ENCODE assay signal across 22 cellular contexts in genomic region chrX:139015627-139016026, GRCh38.
DNase-seq lines count a peak whose midpoint lies in the region; ATAC-seq, FAIRE-seq and TF ChIP-seq lines count a peak whose summit lies in the region.
"Had no signal": no experiment of that assay in that cellular context is flagged by ENCODE, and none has a peak within 500 bp of the region (broad histone marks: within the 10 kb centered on the region; RNA-seq: fewer than 3 reads in every experiment).

No MANE protein-coding gene starts in this region.

- TF ChIP-seq CTCF in A549 (IDR thresholded peaks at IDR 0.05) = no peak
- no peak for TF ChIP-seq CTCF in HEK293 (tag by site-specific recombination; IDR thresholded peaks at IDR 0.05)
- TF ChIP-seq CTCF in K562 (IDR thresholded peaks at IDR 0.05 in 2 of 3, conservative IDR thresholded peaks at IDR 0.05 in 1 of 3; ENCODE audit: insufficient read depth in 2 of 3, low read depth in 1 of 3, low read length in 3 of 3) = no peak

- intact Hi-C loops in K562 (cut with micrococcal nuclease) = no loop called here

- peak; percentile 80 for FAIRE-seq in A549 (lab: Jason Lieb, UNC)
- FAIRE-seq in K562 (lab: Jason Lieb, UNC) = no peak
- peak; percentile 31 for FAIRE-seq in frontal cortex (lab: Jason Lieb, UNC)
- FAIRE-seq in GM12891 (lab: Jason Lieb, UNC) = no peak
- FAIRE-seq: GM12878, GM19239 had no signal

- POLR2A ChIA-PET in A549 (lab: Yijun Ruan, JAX) = no interaction called here
- POLR2A ChIA-PET in HEK293 (lab: Yijun Ruan, JAX) = no interaction called here
- POLR2A ChIA-PET in K562 (lab: Yijun Ruan, JAX) = no interaction called here

- no TSS peak for BruUV-seq in K562 (replicated peaks; lab: Mats Ljungman, UMichigan)

- TF ChIP-seq EP300 in A549 (IDR thresholded peaks at IDR 0.05) = no peak
- TF ChIP-seq EP300 in K562 (IDR thresholded peaks at IDR 0.05; ENCODE audit: low read length) = no peak

- CTCF ChIA-PET in A549 (lab: Yijun Ruan, JAX) (no interaction called here), HEK293 (lab: Yijun Ruan, JAX) (interaction anchor here (0.7 kb wide), 1 partner anchor 26 kb away, joined by 3 read pairs; no protein-coding TSS in a partner anchor), K562 (lab: Yijun Ruan, JAX; ENCODE audit: low intra/inter-chr PET ratio) (no interaction called here)

- H3K9me3 ChIP-seq in A549 (no peaks in the 10 kb centered on the region), HEK293 (ENCODE audit: control insufficient read depth, insufficient read depth, low read depth, low read length) (no peaks in the 10 kb centered on the region), K562 (replicated peaks; ENCODE audit: control insufficient read depth, insufficient read depth, low read depth, low read length) (peaks cover 1% of the 10 kb centered on the region; the same call in 1 of the 2 replicates)
- H3K9me3 ChIP-seq: BE2C had no signal

- no peak for DNase-seq in A549 (ENCODE audit: low read depth in 1 of 2, low spot score in 1 of 2)
- DNase-seq in K562 (ENCODE audit: extremely low read depth in 1 of 4, low spot score in 3 of 4) = no peak
- DNase-seq in frontal cortex (ENCODE audit: low spot score in 2 of 2) = no peak
- DNase-seq in GM12891 (ENCODE audit: insufficient read length, low spot score) = no peak
- no peak for DNase-seq in activated CD8-positive, alpha-beta memory T cell treated with anti-CD3 and anti-CD28 coated beads, Interleukin-2, amount 50 U/mL, for 4 hours
- DNase-seq in DMS79 (lab: John Stamatoyannopoulos, UW) = no peak
- no peak for DNase-seq in activated CD4-positive, alpha-beta T cell treated with anti-CD3 and anti-CD28 coated beads for 1 hour
- DNase-seq: ACHN; BE2C; C1 segment of cervical spinal cord; CD4-positive, alpha-beta memory T cell; CD4-positive, CD25-positive, alpha-beta regulatory T cell; CD8-positive, alpha-beta memory T cell; COR-L47; DND-41; EL; GDM1 had no signal

- H3K79me2 ChIP-seq in K562 (ENCODE audit: control insufficient read depth, insufficient read depth, low read length) = no peaks in the 10 kb centered on the region

- no peaks in the 10 kb centered on the region for H3K9me1 ChIP-seq in K562 (ENCODE audit: control insufficient read depth, insufficient read depth, low read length)

- TF ChIP-seq RAD21 in A549 (conservative IDR thresholded peaks at IDR 0.05 in 1 of 2, IDR thresholded peaks at IDR 0.05 in 1 of 2) (no peak), K562 (CRISPR knock-in tag; conservative IDR thresholded peaks at IDR 0.05 in 1 of 2, IDR thresholded peaks at IDR 0.05 in 1 of 2) (no peak)

- H3K36me3 ChIP-seq in HEK293 (ENCODE audit: control insufficient read depth in 2 of 2, insufficient read depth in 1 of 2, low read length in 2 of 2) (no peaks in the 10 kb centered on the region), K562 (ENCODE audit: control insufficient read depth, insufficient read depth, low read length) (no peaks in the 10 kb centered on the region)
- H3K36me3 ChIP-seq: BE2C, BLaER1 had no signal

- in situ Hi-C loops in K562 (cut with MboI) = no loop called here

- H3K4me3 ChIP-seq in A549 = no peak overlapping the region
- no peak overlapping the region for H3K4me3 ChIP-seq in HEK293 (ENCODE audit: low read depth, low read length)
- H3K4me3 ChIP-seq in K562 = no peak overlapping the region
- H3K4me3 ChIP-seq: BLaER1, GM12878 had no signal

- H4K20me1 ChIP-seq in K562 (replicated peaks; ENCODE audit: control insufficient read depth, insufficient read depth, low read length) = no peaks in the 10 kb centered on the region
- H4K20me1 ChIP-seq: BLaER1 had no signal

- H3K27ac ChIP-seq in A549 (no peak overlapping the region), HEK293 (ENCODE audit: extremely low read depth, low read depth, low read length) (no peak overlapping the region), K562 (ENCODE audit: extremely low read depth, low read depth, low read length) (no peak overlapping the region)
- H3K27ac ChIP-seq: 22Rv1, BLaER1 had no signal

- no peak overlapping the region for H3K9ac ChIP-seq in K562 (ENCODE audit: insufficient read depth in 1 of 2, low read depth in 2 of 2, low read length in 2 of 2)
- H3K9ac ChIP-seq: BLaER1 had no signal

- H3K4me2 ChIP-seq in A549 (no peak overlapping the region), K562 (ENCODE audit: insufficient read depth, low read length) (no peak overlapping the region)
- H3K4me2 ChIP-seq: BLaER1 had no signal

- no peak for ATAC-seq in A549
- no peak for ATAC-seq in K562
- ATAC-seq: GM12878 had no signal

- 12% methylated on average over 1 of the region's 1 CpG for WGBS in A549 (ENCODE audit: missing lambda C conversion rate)
- WGBS in K562 (ENCODE audit: insufficient coverage, low coverage, missing lambda C conversion rate) = 13% methylated on average over 1 of the region's 1 CpG

- no peaks in the 10 kb centered on the region; a peak in 1 of 5 replicates for H3K27me3 ChIP-seq in K562 (ENCODE audit: control insufficient read depth in 2 of 2, insufficient read depth in 2 of 2, low read length in 2 of 2)
- H3K27me3 ChIP-seq: BE2C had no signal

- H2AFZ ChIP-seq in K562 (ENCODE audit: low read depth, low read length) = no peak overlapping the region

- TF ChIP-seq POLR2A in A549 (IDR thresholded peaks at IDR 0.05; ENCODE audit: low read length) (no peak), K562 (conservative IDR thresholded peaks at IDR 0.05) (no peak), GM12891 (IDR thresholded peaks at IDR 0.05; ENCODE audit: low read depth, low read length) (no peak)

- H3K4me1 ChIP-seq in A549 = no peaks in the 10 kb centered on the region
- no peaks in the 10 kb centered on the region for H3K4me1 ChIP-seq in HEK293 (ENCODE audit: control insufficient read depth, insufficient read depth, low read length)
- no peaks in the 10 kb centered on the region for H3K4me1 ChIP-seq in K562 (replicated peaks in 1 of 2; ENCODE audit: control insufficient read depth in 2 of 2, insufficient read depth in 2 of 2, low read length in 2 of 2)
- H3K4me1 ChIP-seq: BE2C, BLaER1 had no signal

TF ChIP-seq in A549, 52 proteins besides CTCF, POLR2A, EP300 and RAD21 (continues in another document):
- no peak for TF ChIP-seq JUNB (IDR thresholded peaks at IDR 0.05)
- TF ChIP-seq ESRRA (IDR thresholded peaks at IDR 0.05; ENCODE audit: borderline replicate concordance, low read length) = no peak
- no peak for TF ChIP-seq FOSB (CRISPR knock-in tag; IDR thresholded peaks at IDR 0.05)
- TF ChIP-seq HEYL (CRISPR knock-in tag; IDR thresholded peaks at IDR 0.05) = no peak
- no peak for TF ChIP-seq CHD2 (IDR thresholded peaks at IDR 0.05; ENCODE audit: low read length, partially characterized antibody)
- no peak for TF ChIP-seq GATA3 (IDR thresholded peaks at IDR 0.05; ENCODE audit: borderline replicate concordance)
- TF ChIP-seq MYC (IDR thresholded peaks at IDR 0.05; ENCODE audit: borderline replicate concordance, low read length) = no peak
- TF ChIP-seq CBX2 (IDR thresholded peaks at IDR 0.05; ENCODE audit: borderline replicate concordance, low read depth) = no peak

TF ChIP-seq in K562, 482 proteins besides CTCF, POLR2A, EP300 and RAD21:
- TF ChIP-seq RBM25 (IDR thresholded peaks at IDR 0.05; ENCODE audit: low read depth, low read length, severe bottlenecking) = peak; percentile 42
- TF ChIP-seq, protein P1, sequence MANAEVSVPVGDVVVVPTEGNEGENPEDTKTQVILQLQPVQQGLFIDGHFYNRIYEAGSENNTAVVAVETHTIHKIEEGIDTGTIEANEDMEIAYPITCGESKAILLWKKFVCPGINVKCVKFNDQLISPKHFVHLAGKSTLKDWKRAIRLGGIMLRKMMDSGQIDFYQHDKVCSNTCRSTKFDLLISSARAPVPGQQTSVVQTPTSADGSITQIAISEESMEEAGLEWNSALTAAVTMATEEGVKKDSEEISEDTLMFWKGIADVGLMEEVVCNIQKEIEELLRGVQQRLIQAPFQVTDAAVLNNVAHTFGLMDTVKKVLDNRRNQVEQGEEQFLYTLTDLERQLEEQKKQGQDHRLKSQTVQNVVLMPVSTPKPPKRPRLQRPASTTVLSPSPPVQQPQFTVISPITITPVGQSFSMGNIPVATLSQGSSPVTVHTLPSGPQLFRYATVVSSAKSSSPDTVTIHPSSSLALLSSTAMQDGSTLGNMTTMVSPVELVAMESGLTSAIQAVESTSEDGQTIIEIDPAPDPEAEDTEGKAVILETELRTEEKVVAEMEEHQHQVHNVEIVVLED (CRISPR knock-in tag; IDR thresholded peaks at IDR 0.05) = no peak

TF ChIP-seq in GM12891, 5 proteins besides CTCF, POLR2A, EP300 and RAD21:
- TF ChIP-seq POU2F2 (IDR thresholded peaks at IDR 0.05; ENCODE audit: low read depth, low read length) (no peak), POLR2AphosphoS5 (IDR thresholded peaks at IDR 0.05; ENCODE audit: low read depth, low read length) (no peak), PAX5 (IDR thresholded peaks at IDR 0.05; ENCODE audit: insufficient read depth, low read length, severe bottlenecking) (no peak), TAF1 (IDR thresholded peaks at IDR 0.05; ENCODE audit: low read depth, low read length) (no peak)
